Comparison of ENCODE assay signal across 8 cellular contexts in genomic region chr5:40410231-40410861, GRCh38.
A peak's percentile ranks its signal among the peaks of the same experiment; 100 is the strongest.
DNase-seq lines count a peak whose midpoint lies in the region; ATAC-seq, FAIRE-seq and TF ChIP-seq lines count a peak whose summit lies in the region.

No MANE protein-coding gene starts in this region.

- H3K36me3 ChIP-seq in IMR-90 (ENCODE audit: control insufficient read depth, insufficient read depth, low read length), result no peaks in the 10 kb centered on the region

- H2AFZ ChIP-seq in IMR-90 (replicated peaks; ENCODE audit: low read length, poor library complexity), result peak overlapping the region; percentile 35

- 86% methylated on average over 4 of the region's 9 CpGs; no CpG with 5 or more reads in 1 of the 2 experiments for WGBS in IMR-90 (ENCODE audit: extremely low coverage in 2 of 2, insufficient read length in 1 of 2), 2 experiments

- peaks cover 4% of the 10 kb centered on the region for H3K4me1 ChIP-seq in IMR-90 (ENCODE audit: control insufficient read depth, insufficient read depth, low read length)

- peak overlapping the region; percentile 43; the same call in 1 of the 2 replicates for H2BK120ac ChIP-seq in IMR-90 (ENCODE audit: low read depth, low read length)

- ATAC-seq in IMR-90 (ENCODE audit: low read depth), result peak; percentile 24; the same call in 1 of the 2 replicates
- no peak for ATAC-seq in GM18873 (IDR thresholded peaks at IDR 0.05; ENCODE audit: low FRiP score, unreplicated experiment)

- peak overlapping the region; percentile 73 for H3K14ac ChIP-seq in IMR-90 (replicated peaks; ENCODE audit: low read depth, low read length)

- no peak overlapping the region for H4K91ac ChIP-seq in IMR-90 (ENCODE audit: insufficient read depth, low read depth, low read length)

- no peak overlapping the region for H4K5ac ChIP-seq in IMR-90 (ENCODE audit: low read depth, low read length)

- H2BK20ac ChIP-seq in IMR-90 (ENCODE audit: low read depth, low read length), result peak overlapping the region; percentile 46; the same call in 1 of the 2 replicates

- dilution Hi-C loops in IMR-90 (cut with HindIII; ENCODE audit: low sequenced_read_pairs, unreplicated experiment), result no loop called here

- no TSS peak for BruUV-seq in IMR-90 (replicated peaks; lab: Mats Ljungman, UMichigan)

- no peak overlapping the region for H3K9ac ChIP-seq in IMR-90 (ENCODE audit: low read depth, low read length)

- H3K9me3 ChIP-seq in IMR-90 (ENCODE audit: control insufficient read depth, insufficient read depth, low read length), result no peaks in the 10 kb centered on the region

- H2BK5ac ChIP-seq in IMR-90 (ENCODE audit: low read depth, low read length, poor library complexity, severe bottlenecking), result no peak overlapping the region

- DNase-seq in IMR-90 (peak; percentile 49), pons (ENCODE audit: low spot score) (peak; percentile 59), GM12892 (ENCODE audit: insufficient read length) (no peak), NCI-H2171 (lab: John Stamatoyannopoulos, UW) (no peak), NCI-H2081 treated with DMSO at 0.1 percent for 48 hours (lab: John Stamatoyannopoulos, UW) (no peak)
- peak; percentile 40 for DNase-seq in activated CD4-positive, CD25-positive, alpha-beta regulatory T cell treated with anti-CD3 and anti-CD28 coated beads, Interleukin-2, amount 50 U/mL, for 72 hours
- DNase-seq in effector CD4-positive, alpha-beta T cell, result peak; percentile 72

- peak overlapping the region; percentile 68; the same call in 1 of the 2 replicates for H3K4ac ChIP-seq in IMR-90 (ENCODE audit: low read depth, low read length)

- TF ChIP-seq POLR2A in IMR-90 (IDR thresholded peaks at IDR 0.05; ENCODE audit: low read depth, low read length) (no peak), GM12892 (IDR thresholded peaks at IDR 0.05; ENCODE audit: low read depth, low read length) (no peak)

- H3K27ac ChIP-seq in IMR-90 (ENCODE audit: insufficient read depth, low read length), result no peak overlapping the region

- H3K23ac ChIP-seq in IMR-90 (ENCODE audit: low read depth, low read length), result no peak overlapping the region

- H2AK9ac ChIP-seq in IMR-90 (replicated peaks; ENCODE audit: low read depth, low read length, poor library complexity), result no peak overlapping the region

- no peak for TF ChIP-seq CTCF in IMR-90 (conservative IDR thresholded peaks at IDR 0.05; ENCODE audit: low read depth, low read length)

- no peaks in the 10 kb centered on the region for H4K20me1 ChIP-seq in IMR-90 (ENCODE audit: insufficient read depth, low read length)

- peak overlapping the region; percentile 3; the same call in 1 of the 2 replicates for H3K4me2 ChIP-seq in IMR-90 (ENCODE audit: low read depth, low read length)

- no peaks in the 10 kb centered on the region for H3K79me1 ChIP-seq in IMR-90 (ENCODE audit: low read depth in 1 of 2, low read length in 2 of 2)

- CTCF ChIA-PET in IMR-90 (lab: Yijun Ruan, JAX), result no interaction called here

- H2BK15ac ChIP-seq in IMR-90 (ENCODE audit: low read depth, low read length), result peak overlapping the region; percentile 69; the same call in 1 of the 3 replicates

- POLR2A ChIA-PET in IMR-90 (lab: Charles Lee; ENCODE audit: unreplicated experiment), result no interaction called here

- no peak for FAIRE-seq in GM12892 (lab: Jason Lieb, UNC)

- no peaks in the 10 kb centered on the region for H3K27me3 ChIP-seq in IMR-90 (ENCODE audit: control insufficient read depth, insufficient read depth, low read length)

- no peak for TF ChIP-seq RAD21 in IMR-90 (IDR thresholded peaks at IDR 0.05; ENCODE audit: low read length)

- peak overlapping the region; percentile 61; the same call in 1 of the 2 replicates for H2AK5ac ChIP-seq in IMR-90 (ENCODE audit: low read depth, low read length)

- H3K4me3 ChIP-seq in IMR-90 (ENCODE audit: insufficient read depth, low read depth, low read length), result no peak overlapping the region

- H4K8ac ChIP-seq in IMR-90 (ENCODE audit: low read depth in 2 of 2, low read length in 2 of 2), result peak overlapping the region in 1 of 2 experiments; percentile 63; a peak in 1 of 4 replicates

- H3K18ac ChIP-seq in IMR-90 (ENCODE audit: low read depth, low read length), result no peak overlapping the region; the same call in 1 of the 2 replicates

- H3K9me1 ChIP-seq in IMR-90 (ENCODE audit: insufficient read depth, low read length), result peaks cover 5% of the 10 kb centered on the region; the same call in 1 of the 2 replicates

- in situ Hi-C loops in IMR-90 (cut with MboI; ENCODE audit: low sequenced_read_pairs), result no loop called here

- no peak overlapping the region for H3K56ac ChIP-seq in IMR-90 (ENCODE audit: extremely low read depth, insufficient read depth, low read length)

- intact Hi-C loops in IMR-90 (cut with micrococcal nuclease), result no loop called here

TF ChIP-seq in IMR-90, 13 proteins besides CTCF, POLR2A, EP300 and RAD21:
- TF ChIP-seq RCOR1 (IDR thresholded peaks at IDR 0.05; ENCODE audit: insufficient replicate concordance, low read length) (no peak), MAZ (IDR thresholded peaks at IDR 0.05; ENCODE audit: borderline replicate concordance, low read depth, low read length) (no peak), MAFK (IDR thresholded peaks at IDR 0.05; ENCODE audit: low read depth, low read length) (no peak), CEBPB (IDR thresholded peaks at IDR 0.05; ENCODE audit: low read depth, low read length) (no peak), RFX5 (IDR thresholded peaks at IDR 0.05; ENCODE audit: low read depth, low read length) (no peak), USF2 (IDR thresholded peaks at IDR 0.05; ENCODE audit: low read depth, low read length) (0 out of 2 replicates have a peak, but pooled peaks have one; percentile 5)
- TF ChIP-seq, protein P1, sequence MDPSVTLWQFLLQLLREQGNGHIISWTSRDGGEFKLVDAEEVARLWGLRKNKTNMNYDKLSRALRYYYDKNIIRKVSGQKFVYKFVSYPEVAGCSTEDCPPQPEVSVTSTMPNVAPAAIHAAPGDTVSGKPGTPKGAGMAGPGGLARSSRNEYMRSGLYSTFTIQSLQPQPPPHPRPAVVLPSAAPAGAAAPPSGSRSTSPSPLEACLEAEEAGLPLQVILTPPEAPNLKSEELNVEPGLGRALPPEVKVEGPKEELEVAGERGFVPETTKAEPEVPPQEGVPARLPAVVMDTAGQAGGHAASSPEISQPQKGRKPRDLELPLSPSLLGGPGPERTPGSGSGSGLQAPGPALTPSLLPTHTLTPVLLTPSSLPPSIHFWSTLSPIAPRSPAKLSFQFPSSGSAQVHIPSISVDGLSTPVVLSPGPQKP (IDR thresholded peaks at IDR 0.05; ENCODE audit: borderline replicate concordance, low read depth, low read length), result no peak

Comparison
In these comparisons a context has a peak if more than half of its experiments do, and no peak if none do; other contexts are left out.
1. DNase-seq: peak in IMR-90 (single experiment), activated CD4-positive, CD25-positive, alpha-beta regulatory T cell treated with anti-CD3 and anti-CD28 coated beads, Interleukin-2, amount 50 U/mL, for 72 hours (single experiment), effector CD4-positive, alpha-beta T cell (single experiment) and pons (single experiment); none in GM12892 (single experiment), NCI-H2171 (single experiment) and NCI-H2081 treated with DMSO at 0.1 percent for 48 hours (single experiment).